8 cellular contexts compared by ENCODE assay signal in the genomic region with DNA sequence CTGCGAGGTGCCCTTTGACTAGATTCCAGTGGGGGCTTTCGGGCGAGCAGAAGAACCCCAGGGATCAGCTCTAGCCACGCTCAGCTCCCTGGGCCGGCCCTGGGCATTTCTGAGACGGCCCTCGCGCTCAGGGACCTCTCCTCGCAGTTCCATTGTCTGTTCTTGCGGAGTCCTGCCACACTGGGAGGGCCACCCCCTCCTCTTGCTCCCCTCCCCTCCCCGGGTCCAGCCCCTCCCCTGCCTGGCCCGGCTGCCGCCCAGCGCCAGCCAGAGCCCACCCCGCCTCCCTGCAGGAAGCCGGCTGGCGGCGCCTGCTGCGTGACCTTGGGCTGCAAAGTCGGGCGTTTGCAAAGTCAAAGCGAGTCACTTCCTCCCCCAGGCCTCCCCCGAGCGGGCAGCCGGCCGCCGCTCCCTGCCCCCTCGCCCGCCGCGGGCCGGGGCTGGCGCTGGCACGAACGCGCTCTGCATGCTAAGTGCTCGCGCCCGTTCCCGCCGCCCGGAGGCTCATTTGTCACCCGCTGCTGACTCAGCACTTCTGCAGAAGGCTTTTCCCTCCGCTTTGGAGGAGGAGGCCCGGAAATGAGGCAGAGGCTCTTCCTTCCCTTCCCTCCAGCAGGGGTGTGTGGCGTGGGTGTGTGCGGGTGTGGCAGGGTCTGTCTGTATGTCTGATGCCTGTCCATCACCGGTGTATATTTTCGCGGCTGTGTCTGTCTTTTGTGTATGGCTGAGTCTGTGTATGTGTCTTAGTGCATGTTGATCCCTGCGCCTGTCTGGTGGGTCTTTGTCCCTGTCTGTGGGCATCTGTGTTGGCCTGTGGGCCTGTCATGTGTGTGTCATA.
DNase-seq lines count a peak whose midpoint lies in the region; FAIRE-seq and TF ChIP-seq lines count a peak whose summit lies in the region.

No MANE protein-coding gene starts in this region.

- peak overlapping the region; percentile 99 to 100 for H3K4ac ChIP-seq in mesenchymal stem cell (ENCODE audit: low read depth in 1 of 2, low read length in 2 of 2)

- peak; percentile 93 for DNase-seq in AG10803 (ENCODE audit: low read depth)
- DNase-seq in GM19239 (ENCODE audit: insufficient read length, low spot score) = no peak
- peak; percentile 55 for DNase-seq in HT-29 (ENCODE audit: low spot score)
- DNase-seq in NK-92 treated with Interleukin-12 subunit alpha and Interleukin-12 subunit beta, amount 100 ng/mL, for 24 hours (lab: John Stamatoyannopoulos, UW) = peak; percentile 78
- peak; percentile 78 to 88 for DNase-seq in activated CD8-positive, alpha-beta memory T cell treated with anti-CD3 and anti-CD28 coated beads for 4 hours (ENCODE audit: low read depth in 2 of 2)
- peak; percentile 65 for DNase-seq in effector CD8-positive, alpha-beta T cell (lab: John Stamatoyannopoulos, UW)
- peak; percentile 98 for DNase-seq in mesenchymal stem cell
- DNase-seq in stimulated activated CD8-positive, alpha-beta memory T cell treated with anti-CD3 and anti-CD28 coated beads, Interleukin-12 subunit alpha, Interleukin-12 subunit beta, amount 100 ng/mL, for 1 hour (ENCODE audit: low read depth) = peak; percentile 72

- peak overlapping the region; percentile 100 for H3K27ac ChIP-seq in mesenchymal stem cell (ENCODE audit: low read length, poor library complexity, severe bottlenecking)

- H3K4me1 ChIP-seq in mesenchymal stem cell (ENCODE audit: control insufficient read depth, insufficient read depth, low read depth, low read length) = peaks cover 57% of the 10 kb centered on the region

- H2BK5ac ChIP-seq in mesenchymal stem cell (ENCODE audit: low read depth, low read length, poor library complexity, severe bottlenecking) = peak overlapping the region; percentile 97

- TF ChIP-seq CTCF in AG10803 (conservative IDR thresholded peaks at IDR 0.05; ENCODE audit: low read length) = no peak; the same call in 1 of the 2 replicates

- peak overlapping the region; percentile 2 for H2AFZ ChIP-seq in mesenchymal stem cell (ENCODE audit: low read depth, low read length)

- peak; percentile 51 for FAIRE-seq in GM19239 (lab: Jason Lieb, UNC)

- H2BK120ac ChIP-seq in mesenchymal stem cell (ENCODE audit: low read depth, low read length) = peak overlapping the region; percentile 100

- no peaks in the 10 kb centered on the region for H3K36me3 ChIP-seq in mesenchymal stem cell (ENCODE audit: control insufficient read depth in 1 of 2, insufficient read depth in 2 of 2, low read depth in 1 of 2, low read length in 2 of 2)

- peak overlapping the region; percentile 44 for H3K4me3 ChIP-seq in AG10803 (ENCODE audit: low read length)
- peak overlapping the region; percentile 28 to 61 for H3K4me3 ChIP-seq in mesenchymal stem cell (ENCODE audit: insufficient read depth in 1 of 2, low read depth in 1 of 2, low read length in 2 of 2)

- H3K27me3 ChIP-seq in mesenchymal stem cell (ENCODE audit: control insufficient read depth in 1 of 2, insufficient read depth in 1 of 2, low read length in 2 of 2) = no peaks in the 10 kb centered on the region

- peak overlapping the region; percentile 100 for H4K91ac ChIP-seq in mesenchymal stem cell (ENCODE audit: low read length)

- H3K9me3 ChIP-seq in mesenchymal stem cell (ENCODE audit: control insufficient read depth, low read length) = no peaks in the 10 kb centered on the region

- peak overlapping the region; percentile 100 for H2AK5ac ChIP-seq in mesenchymal stem cell (ENCODE audit: low read length, severe bottlenecking)

- 1% methylated on average over 49 of the region's 51 CpGs for WGBS in mesenchymal stem cell

- H3K14ac ChIP-seq in mesenchymal stem cell (ENCODE audit: low read length in 2 of 2) = peak overlapping the region; percentile 44 to 56

- H3K18ac ChIP-seq in mesenchymal stem cell (ENCODE audit: low read depth in 1 of 2, low read length in 2 of 2) = peak overlapping the region; percentile 99 to 100

- peak overlapping the region; percentile 81 to 100 for H2BK12ac ChIP-seq in mesenchymal stem cell (ENCODE audit: low read length in 2 of 2)

- peaks cover 5% of the 10 kb centered on the region for H3K79me1 ChIP-seq in mesenchymal stem cell (replicated peaks; ENCODE audit: low read length, poor library complexity, severe bottlenecking)

- H3K4me2 ChIP-seq in mesenchymal stem cell (ENCODE audit: low read length, poor library complexity, severe bottlenecking) = peak overlapping the region; percentile 45

- peak overlapping the region; percentile 98 for H4K8ac ChIP-seq in mesenchymal stem cell (ENCODE audit: low read length)

- peak overlapping the region; percentile 83 for H3K9ac ChIP-seq in mesenchymal stem cell (ENCODE audit: low read length)

- no peak overlapping the region for H3K23ac ChIP-seq in mesenchymal stem cell (ENCODE audit: low read length in 2 of 2)

- H2BK15ac ChIP-seq in mesenchymal stem cell (ENCODE audit: low read depth, poor library complexity, severe bottlenecking) = peak overlapping the region; percentile 98
